ENCODE assay signal across 15 cellular contexts in the genomic region with DNA sequence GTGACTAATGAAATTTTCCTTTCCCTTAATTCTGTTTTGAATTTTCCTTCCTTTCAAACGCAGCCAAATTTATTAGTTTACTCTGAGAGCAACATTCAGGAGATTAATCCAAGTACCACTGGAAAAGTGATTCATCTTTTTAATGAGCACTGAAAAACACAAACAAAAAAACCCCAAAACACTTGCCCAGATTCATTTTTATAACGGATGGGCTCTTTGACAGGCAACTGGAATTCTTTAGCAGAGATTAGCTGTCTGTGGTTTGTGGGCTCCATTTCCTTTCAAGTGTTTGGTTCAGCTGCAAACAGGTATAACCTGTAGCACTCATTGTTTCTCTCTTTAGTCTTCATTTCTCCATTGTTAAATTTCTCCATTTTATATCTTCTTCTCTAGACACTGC. TPM values are rescaled to one million over a fixed set of nuclear protein-coding genes. Genes with fewer than 3 reads are reported as not detected.
DNase-seq lines count a peak whose midpoint lies in the region; ATAC-seq, FAIRE-seq and TF ChIP-seq lines count a peak whose summit lies in the region.
"Had no signal": no experiment of that assay in that cellular context is flagged by ENCODE, and none has a peak within 500 bp of the region (broad histone marks: within the 10 kb centered on the region; RNA-seq: fewer than 3 reads in every experiment).

No MANE protein-coding gene starts in this region.

- H3K4me3 ChIP-seq in HFF-Myc (replicated peaks; ENCODE audit: low read depth, low read length) (no peak overlapping the region), neural progenitor cell (no peak overlapping the region), endodermal cell (ENCODE audit: low read length) (no peak overlapping the region)
- H3K4me3 ChIP-seq: PC-9, tibial nerve had no signal

- ATAC-seq in activated CD4-positive, alpha-beta T cell treated with anti-CD3 and anti-CD28 coated beads for 36 hours = no peak
- no peak for ATAC-seq in HG03571 (IDR thresholded peaks at IDR 0.05; ENCODE audit: unreplicated experiment)

- H3K27me3 Mint-ChIP-seq in activated CD4-positive, alpha-beta T cell treated with anti-CD3 and anti-CD28 coated beads for 36 hours = peaks cover 2% of the 10 kb centered on the region
- no peaks in the 10 kb centered on the region for H3K27me3 Mint-ChIP-seq in activated naive CD8-positive, alpha-beta T cell treated with anti-CD3 and anti-CD28 coated beads for 36 hours
- no peaks in the 10 kb centered on the region for H3K27me3 Mint-ChIP-seq in neural progenitor cell (ENCODE audit: insufficient read depth, low read depth)
- H3K27me3 Mint-ChIP-seq in endodermal cell (ENCODE audit: insufficient read depth) = peaks cover 53% of the 10 kb centered on the region

- POLR2A ChIA-PET in activated CD4-positive, alpha-beta T cell treated with anti-CD3 and anti-CD28 coated beads for 36 hours (lab: Charles Lee) = no interaction called here

- H3K36me3 ChIP-seq in neural progenitor cell (no peaks in the 10 kb centered on the region), endodermal cell (ENCODE audit: control insufficient read depth, insufficient read depth, low read length) (no peaks in the 10 kb centered on the region)
- H3K36me3 ChIP-seq: tibial nerve had no signal

- intact Hi-C loops in activated CD4-positive, alpha-beta T cell treated with anti-CD3 and anti-CD28 coated beads for 36 hours (cut with DNase I, micrococcal nuclease) = loop anchor here in 1 of 2 experiments (10.0 kb wide), 1 partner anchor 1951 kb away; a partner anchor contains a TSS

- H3K4me1 Mint-ChIP-seq in activated CD4-positive, alpha-beta T cell treated with anti-CD3 and anti-CD28 coated beads for 36 hours = peaks cover 43% of the 10 kb centered on the region
- H3K4me1 Mint-ChIP-seq in activated naive CD8-positive, alpha-beta T cell treated with anti-CD3 and anti-CD28 coated beads for 36 hours = peaks cover 40% of the 10 kb centered on the region
- H3K4me1 Mint-ChIP-seq in neural progenitor cell (peaks cover 12% of the 10 kb centered on the region), endodermal cell (peaks cover 12% of the 10 kb centered on the region)

- H3K9ac ChIP-seq in neural progenitor cell = no peak overlapping the region
- H3K9ac ChIP-seq in endodermal cell (ENCODE audit: extremely low read depth, low read length, poor library complexity, severe bottlenecking) = no peak overlapping the region

- CTCF ChIA-PET in activated CD4-positive, alpha-beta T cell treated with anti-CD3 and anti-CD28 coated beads for 36 hours (lab: Charles Lee) = interaction anchor here (0.7 to 1.5 kb wide), 2 partner anchors 9 to 142 kb away, joined by 4 to 5 read pairs; no protein-coding TSS in a partner anchor

- peaks cover 9% of the 10 kb centered on the region for H3K36me3 Mint-ChIP-seq in activated CD4-positive, alpha-beta T cell treated with anti-CD3 and anti-CD28 coated beads for 36 hours (ENCODE audit: low read depth)
- H3K36me3 Mint-ChIP-seq in activated naive CD8-positive, alpha-beta T cell treated with anti-CD3 and anti-CD28 coated beads for 36 hours = peaks cover 9% of the 10 kb centered on the region
- H3K36me3 Mint-ChIP-seq in neural progenitor cell = no peaks in the 10 kb centered on the region
- no peaks in the 10 kb centered on the region for H3K36me3 Mint-ChIP-seq in endodermal cell (ENCODE audit: low read depth)

- H4K20me1 ChIP-seq in neural progenitor cell (ENCODE audit: low read depth) = peaks cover 3% of the 10 kb centered on the region

- H3K4me1 ChIP-seq in neural progenitor cell (peaks cover 8% of the 10 kb centered on the region), endodermal cell (ENCODE audit: control insufficient read depth, insufficient read depth, low read length) (no peaks in the 10 kb centered on the region)

- peaks cover 19% of the 10 kb centered on the region for H3K79me2 ChIP-seq in neural progenitor cell (ENCODE audit: low read depth)

- H3K9me3 Mint-ChIP-seq in activated CD4-positive, alpha-beta T cell treated with anti-CD3 and anti-CD28 coated beads for 36 hours (ENCODE audit: low read depth) = no peaks in the 10 kb centered on the region
- peaks cover 3% of the 10 kb centered on the region for H3K9me3 Mint-ChIP-seq in activated naive CD8-positive, alpha-beta T cell treated with anti-CD3 and anti-CD28 coated beads for 36 hours
- no peaks in the 10 kb centered on the region for H3K9me3 Mint-ChIP-seq in neural progenitor cell
- peaks cover 8% of the 10 kb centered on the region for H3K9me3 Mint-ChIP-seq in endodermal cell

- H3K27me3 ChIP-seq in neural progenitor cell (peaks cover 41% of the 10 kb centered on the region), endodermal cell (ENCODE audit: control insufficient read depth, insufficient read depth, low read length, poor library complexity, severe bottlenecking) (peaks cover 49% of the 10 kb centered on the region)
- H3K27me3 ChIP-seq: tibial nerve had no signal

- 90 to 93% methylated on average over 2 of the region's 2 CpGs for WGBS in endodermal cell (ENCODE audit: insufficient coverage in 1 of 2, insufficient read length in 1 of 2), 2 experiments

- H3K27ac Mint-ChIP-seq in activated CD4-positive, alpha-beta T cell treated with anti-CD3 and anti-CD28 coated beads for 36 hours = peak overlapping the region; percentile 48
- H3K27ac Mint-ChIP-seq in activated naive CD8-positive, alpha-beta T cell treated with anti-CD3 and anti-CD28 coated beads for 36 hours = no peak overlapping the region
- H3K27ac Mint-ChIP-seq in neural progenitor cell = no peak overlapping the region
- no peak overlapping the region for H3K27ac Mint-ChIP-seq in endodermal cell

- no peaks in the 10 kb centered on the region for H3F3A ChIP-seq in neural progenitor cell (ENCODE audit: low read depth)

- no peak overlapping the region for H3K4me3 Mint-ChIP-seq in activated CD4-positive, alpha-beta T cell treated with anti-CD3 and anti-CD28 coated beads for 36 hours
- peak overlapping the region; percentile 10 for H3K4me3 Mint-ChIP-seq in activated naive CD8-positive, alpha-beta T cell treated with anti-CD3 and anti-CD28 coated beads for 36 hours
- H3K4me3 Mint-ChIP-seq in neural progenitor cell (no peak overlapping the region), endodermal cell (no peak overlapping the region)

- H3K4me2 ChIP-seq in neural progenitor cell = no peak overlapping the region
- H3K4me2 ChIP-seq: PC-9 had no signal

- no peak for TF ChIP-seq POLR2A in H54 (IDR thresholded peaks at IDR 0.05; ENCODE audit: low read depth, low read length)

- H3K9me3 ChIP-seq in neural progenitor cell (ENCODE audit: low read depth) (no peaks in the 10 kb centered on the region), endodermal cell (ENCODE audit: control insufficient read depth, low read length) (peaks cover 6% of the 10 kb centered on the region)
- H3K9me3 ChIP-seq: tibial nerve had no signal

- no peak overlapping the region for H3K27ac ChIP-seq in neural progenitor cell
- H3K27ac ChIP-seq in endodermal cell (ENCODE audit: low read depth, low read length) = no peak overlapping the region
- H3K27ac ChIP-seq: PC-9, tibial nerve had no signal

- no peak for FAIRE-seq in H54 (lab: Jason Lieb, UNC)
- FAIRE-seq: GM12892 had no signal

- TF ChIP-seq CTCF in HFF-Myc (IDR thresholded peaks at IDR 0.05; ENCODE audit: low read depth, low read length, missing control alignments) (no peak), neural progenitor cell (IDR thresholded peaks at IDR 0.05) (no peak), endodermal cell (conservative IDR thresholded peaks at IDR 0.05) (no peak)

- DNase-seq in activated CD4-positive, alpha-beta T cell treated with anti-CD3 and anti-CD28 coated beads for 36 hours = peak; percentile 25
- DNase-seq in activated CD4-positive, alpha-beta T cell treated with anti-CD3 and anti-CD28 coated beads, Interleukin-2, amount 50 U/mL, for 1 hour = no peak
- DNase-seq in HFF-Myc (ENCODE audit: extremely low read depth, low read depth) = peak; percentile 29
- DNase-seq in activated naive CD8-positive, alpha-beta T cell treated with anti-CD3 and anti-CD28 coated beads for 36 hours = no peak
- no peak for DNase-seq in neural progenitor cell (ENCODE audit: low spot score)
- DNase-seq in H54 (ENCODE audit: insufficient read length, low spot score) = no peak
- no peak for DNase-seq in endodermal cell
- DNase-seq: ACHN; activated CD4-positive, alpha-beta T cell treated with anti-CD3 and anti-CD28 coated beads for 1 hour; activated gamma-delta T cell treated with Interleukin-2 at 50 U/mL for 16 hours; stimulated activated CD4-positive, alpha-beta T cell treated with anti-CD3 and anti-CD28 coated beads, Interleukin-12 subunit alpha, Interleukin-12 subunit beta, amount 100 ng/mL, for 4 hours had no signal

- H2AFZ ChIP-seq in neural progenitor cell (replicated peaks) = peak overlapping the region; percentile 37
- H2AFZ ChIP-seq: PC-9 had no signal

RNA-seq across cellular contexts. Expression of a gene that starts 3.1 kb away (rescaled TPM):
- total RNA-seq in activated CD4-positive, alpha-beta T cell treated with anti-CD3 and anti-CD28 coated beads for 36 hours = 10 to 100 TPM; 76.1 to 87.2 TPM
- 10 to 100 TPM; 91.4 to 93.1 TPM for total RNA-seq in activated naive CD8-positive, alpha-beta T cell treated with anti-CD3 and anti-CD28 coated beads for 36 hours
- total RNA-seq in neural progenitor cell (ENCODE audit: low replicate concordance) = 204 and 1,069 TPM in 2 replicates
- total RNA-seq in endodermal cell = 10 to 100 TPM; 58.2 to 62.6 TPM
- polyA plus RNA-seq in endodermal cell (2013, experiment 1 of 2) = 39.1 TPM
- 34.7 TPM for polyA plus RNA-seq in endodermal cell (2013, experiment 2 of 2)

Comparison
In these comparisons a context has a peak if more than half of its experiments do, and no peak if none do; other contexts are left out.
1. DNase-seq: peak in activated CD4-positive, alpha-beta T cell treated with anti-CD3 and anti-CD28 coated beads for 36 hours (single experiment) and HFF-Myc (single experiment); none in activated CD4-positive, alpha-beta T cell treated with anti-CD3 and anti-CD28 coated beads, Interleukin-2, amount 50 U/mL, for 1 hour (single experiment), activated naive CD8-positive, alpha-beta T cell treated with anti-CD3 and anti-CD28 coated beads for 36 hours (single experiment), neural progenitor cell (single experiment), H54 (single experiment) and endodermal cell (single experiment).